ENCODE assay signal across 8 cellular contexts in the genomic region with DNA sequence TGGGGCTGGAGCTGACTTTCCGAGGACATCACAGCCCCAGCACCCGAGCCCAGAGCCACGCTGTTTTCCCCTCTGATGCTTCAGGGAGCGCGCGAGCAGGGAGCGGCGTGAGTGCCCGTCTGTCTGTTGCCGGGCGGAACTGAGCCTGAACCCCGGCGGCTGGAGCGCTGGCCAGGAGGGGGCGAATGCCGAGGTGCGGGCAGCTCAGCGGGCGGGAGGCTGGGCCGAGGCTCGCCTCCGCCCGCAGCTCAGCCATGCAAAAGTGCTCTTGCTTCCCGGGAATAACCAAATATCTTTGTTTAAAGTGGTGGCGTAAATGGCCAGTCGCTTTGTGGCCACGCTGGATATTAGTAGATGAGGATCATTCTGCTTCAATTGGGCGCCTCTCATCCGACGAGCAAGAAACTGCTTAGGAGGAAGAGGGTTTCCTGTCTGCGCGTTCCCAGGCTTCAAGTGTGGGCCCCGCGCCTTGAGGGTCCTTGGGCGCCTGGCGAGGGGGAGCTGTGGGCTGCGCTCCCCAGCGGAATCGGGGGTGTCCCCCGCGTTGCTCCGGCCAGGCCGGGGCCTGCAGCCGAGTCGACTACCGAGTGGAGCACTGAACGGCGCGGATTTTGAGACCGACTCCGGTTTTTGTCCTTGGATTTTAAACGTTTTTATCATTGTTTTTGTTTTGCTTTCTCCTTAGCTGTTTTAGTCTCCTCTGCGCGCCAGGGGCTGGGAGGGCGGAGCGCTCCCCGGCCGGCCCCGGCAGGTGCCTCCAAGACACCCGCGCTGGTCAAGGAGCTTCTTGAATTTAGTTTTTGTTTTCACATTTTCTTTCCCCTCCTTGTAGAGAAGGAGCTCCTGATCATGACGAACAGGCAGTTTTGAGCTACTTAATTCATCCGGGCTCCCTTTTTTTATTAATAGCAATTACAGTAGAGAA. TPM values are rescaled to one million over a fixed set of nuclear protein-coding genes. Genes with fewer than 3 reads are reported as not detected.
A peak's percentile ranks its signal among the peaks of the same experiment; 100 is the strongest.
DNase-seq lines count a peak whose midpoint lies in the region; ATAC-seq, FAIRE-seq and TF ChIP-seq lines count a peak whose summit lies in the region.

No MANE protein-coding gene starts in this region.

- WGBS in H1 (ENCODE audit: extremely low coverage in 1 of 2, insufficient coverage in 1 of 2, insufficient read length in 1 of 2, insufficient replicate concordance in 2 of 2, low coverage in 1 of 2, low lambda C conversion rate in 2 of 2, missing lambda C conversion rate in 1 of 2), 2 experiments: 2% methylated on average over 63 of the region's 63 CpGs; no CpG with 5 or more reads in 1 of the 2 experiments
- 1% methylated on average over 60 to 63 of the region's 63 CpGs for WGBS in pancreas, 2 donors

- H3K4me1 ChIP-seq in H1 (replicated peaks in 1 of 4; ENCODE audit: control insufficient read depth in 3 of 4, insufficient read depth in 4 of 4, low read length in 3 of 4) (peaks cover 0 to 25% (median 14%) of the 10 kb centered on the region in 4 experiments; a peak in 6 of 7 replicates), pancreas (peaks cover 3 to 16% (median 12%) of the 10 kb centered on the region in 3 donors)

- TF ChIP-seq RAD21 in H1 (IDR thresholded peaks at IDR 0.05 in 1 of 2, conservative IDR thresholded peaks at IDR 0.05 in 1 of 2; ENCODE audit: low read depth in 2 of 2, low read length in 2 of 2): peak; percentile 12 to 21; a peak in 2 of 4 replicates

- H3K4me2 ChIP-seq in H1 (ENCODE audit: insufficient read depth in 1 of 2, low read depth in 2 of 2, low read length in 2 of 2): peak overlapping the region; percentile 57 to 78

- H3K14ac ChIP-seq in H1 (ENCODE audit: insufficient read length): no peak overlapping the region

- DNase-seq in 8988T: peak; percentile 97
- DNase-seq in NCI-H524 treated with DMSO at 0.1 percent for 48 hours (lab: John Stamatoyannopoulos, UW): peak; percentile 61
- DNase-seq in H1 (ENCODE audit: low read depth in 1 of 2, low spot score in 2 of 2): peak in 1 of 2 experiments; percentile 80
- peak in 1 of 6 donors; percentile 78 for DNase-seq in pancreas
- DNase-seq in effector CD8-positive, alpha-beta T cell (lab: John Stamatoyannopoulos, UW): no peak
- no peak for DNase-seq in activated CD4-positive, CD25-positive, alpha-beta regulatory T cell (lab: John Stamatoyannopoulos, UW)

- H3K9me3 ChIP-seq in H1 (ENCODE audit: insufficient read depth in 2 of 2, low read depth in 1 of 2, low read length in 1 of 2) (no peaks in the 10 kb centered on the region), pancreas (no peaks in the 10 kb centered on the region)

- no peak overlapping the region for H3K23ac ChIP-seq in H1 (ENCODE audit: insufficient read length)

- no peak overlapping the region for H3K4ac ChIP-seq in H1 (replicated peaks; ENCODE audit: insufficient read length, low read depth, low read length)

- no peak overlapping the region for H2BK120ac ChIP-seq in H1 (replicated peaks; ENCODE audit: low read depth, low read length)

- no peak for FAIRE-seq in H1 (lab: Jason Lieb, UNC)
- no peak for FAIRE-seq in pancreas (lab: Jason Lieb, UNC)

- H3K79me2 ChIP-seq in H1 (ENCODE audit: control insufficient read depth in 1 of 2, insufficient read depth in 2 of 2, low read length in 2 of 2): no peaks in the 10 kb centered on the region

- H3K9ac ChIP-seq in H1 (replicated peaks in 1 of 4; ENCODE audit: extremely low read depth in 1 of 4, low read depth in 3 of 4, low read length in 3 of 4): no peak overlapping the region

- TF ChIP-seq CTCF in GM12873 (IDR thresholded peaks at IDR 0.05; ENCODE audit: insufficient read depth, low read depth, low read length, missing control alignments): peak; percentile 12
- TF ChIP-seq CTCF in H1 (IDR thresholded peaks at IDR 0.05; ENCODE audit: control extremely low read depth in 1 of 3, insufficient read depth in 1 of 3, low read depth in 1 of 3, low read length in 3 of 3): peak in 2 of 3 experiments; percentile 39 to 46; a peak in 3 of 4 replicates
- TF ChIP-seq CTCF in pancreas (IDR thresholded peaks at IDR 0.05): peak in 1 of 4 donors; percentile 15

- peak overlapping the region in 3 of 4 experiments; percentile 11 to 47 (median 23); a peak in 4 of 8 replicates for H3K4me3 ChIP-seq in H1 (ENCODE audit: extremely low read depth in 1 of 4, insufficient read depth in 2 of 4, low read depth in 3 of 4, low read length in 4 of 4)
- H3K4me3 ChIP-seq in pancreas: peak overlapping the region in 2 of 4 donors; percentile 20 to 42

- H2BK12ac ChIP-seq in H1 (ENCODE audit: low read depth, low read length): no peak overlapping the region

- H4K20me1 ChIP-seq in H1 (replicated peaks in 1 of 2; ENCODE audit: control insufficient read depth in 1 of 2, insufficient read depth in 2 of 2, low read length in 2 of 2): peaks cover 31 to 35% of the 10 kb centered on the region in 2 experiments

- peaks cover 10% of the 10 kb centered on the region; the same call in 1 of the 2 replicates for H3K23me2 ChIP-seq in H1 (ENCODE audit: low read depth, low read length)

- TF ChIP-seq POLR2A in H1 (IDR thresholded peaks at IDR 0.05; ENCODE audit: control extremely low read depth in 1 of 2, low read depth in 2 of 2, low read length in 2 of 2): no peak

- H3K27me3 ChIP-seq in H1 (replicated peaks in 1 of 4; ENCODE audit: control insufficient read depth in 3 of 4, extremely low read depth in 1 of 4, insufficient read depth in 3 of 4, low read length in 3 of 4) (peaks cover 94 to 100% (median 98%) of the 10 kb centered on the region in 4 experiments), pancreas (peaks cover 0 to 84% (median 16%) of the 10 kb centered on the region in 4 donors)

- 0 out of 2 replicates have a peak overlapping the region, but pooled peaks have one; percentile 29 for H4K8ac ChIP-seq in H1 (ENCODE audit: extremely low read depth, insufficient read depth, low read length)

- H3K56ac ChIP-seq in H1 (replicated peaks; ENCODE audit: insufficient read length, low read depth, low read length): no peak overlapping the region

- intact Hi-C loops in pancreas (cut with DNase I): no loop called here

- POLR2A ChIA-PET in H1 (lab: Charles Lee; ENCODE audit: partially characterized antibody): interaction anchor here (0.9 to 1.8 kb wide), 7 partner anchors 10 to 146 kb away, joined by 3 to 4 read pairs (median 4); partner anchors contain the start of gene NKX2-8

- H2AK5ac ChIP-seq in H1 (ENCODE audit: low read depth, low read length): no peak overlapping the region

- CTCF ChIA-PET in H1 (lab: Charles Lee; ENCODE audit: partially characterized antibody): interaction anchor here (0.7 to 11.9 kb wide), 25 partner anchors 9 to 1066 kb away, joined by 3 to 395 read pairs (median 15); partner anchors contain the start of genes NKX2-8 and PAX9

- no peak overlapping the region for H4K91ac ChIP-seq in H1 (replicated peaks; ENCODE audit: insufficient read length, low read length)

- ATAC-seq in pancreas: peak in 3 of 4 donors; percentile 63 to 70 (median 65)
- ATAC-seq in GM18870 (IDR thresholded peaks at IDR 0.05; ENCODE audit: unreplicated experiment): no peak

- H3K36me3 ChIP-seq in H1 (ENCODE audit: control insufficient read depth in 2 of 4, insufficient read depth in 4 of 4, low read length in 3 of 4): peaks cover 0 to 14% (median 0%) of the 10 kb centered on the region in 4 experiments; a peak in 1 of 8 replicates
- H3K36me3 ChIP-seq in pancreas: no peaks in the 10 kb centered on the region

- no peak overlapping the region for H2AFZ ChIP-seq in H1 (ENCODE audit: low read length)

- TF ChIP-seq EP300 in H1 (IDR thresholded peaks at IDR 0.05; ENCODE audit: borderline replicate concordance in 1 of 2, low read depth in 2 of 2, low read length in 2 of 2): no peak

- no peak overlapping the region; the same call in 1 of the 2 replicates for H3K18ac ChIP-seq in H1 (ENCODE audit: extremely low read depth, low read length)

- H3K27ac ChIP-seq in H1 (ENCODE audit: low read depth, low read length) (no peak overlapping the region), pancreas (no peak overlapping the region)

- no peaks in the 10 kb centered on the region for H3K79me1 ChIP-seq in H1 (ENCODE audit: low read depth, low read length)

- H2BK15ac ChIP-seq in H1 (ENCODE audit: low read length): no peak overlapping the region

- no peak overlapping the region for H2BK5ac ChIP-seq in H1 (ENCODE audit: low read depth, low read length)

- H4K5ac ChIP-seq in H1 (ENCODE audit: insufficient read length, low read depth, low read length): no peak overlapping the region

- no peak overlapping the region for H2BK20ac ChIP-seq in H1 (ENCODE audit: low read length)

TF ChIP-seq in H1, 55 proteins besides CTCF, POLR2A, EP300 and RAD21 (continues in another document):
- peak; percentile 67; the same call in 1 of the 2 replicates for TF ChIP-seq EGR1 (IDR thresholded peaks at IDR 0.05; ENCODE audit: borderline replicate concordance, low read depth, low read length)
- 0 out of 2 replicates have a peak, but pooled peaks have one; percentile 43 for TF ChIP-seq TCF12 (IDR thresholded peaks at IDR 0.05; ENCODE audit: low read depth, low read length)
- no peak for TF ChIP-seq RXRA (IDR thresholded peaks at IDR 0.05; ENCODE audit: insufficient read depth, low read depth, low read length)
- no peak for TF ChIP-seq RBBP5 (IDR thresholded peaks at IDR 0.05; ENCODE audit: borderline replicate concordance, low read depth, low read length)

RNA-seq across cellular contexts. Expression of gene NKX2-1, which starts 0.8 kb away (rescaled TPM):
- total RNA-seq in H1 (2021; fragmentation: NEBNext Ultra II Directional; extraction: Animal tissue kit (Norgen Biotek cat#: 25700)): not detected in 2 replicates
- polyA plus RNA-seq in H1 (2011; rRNA removed): not detected in 2 replicates
- not detected for polyA plus RNA-seq in H1 (2011; cell fraction: cytosol; rRNA removed)
- not detected for polyA plus RNA-seq in H1 (2011; cell fraction: nucleus; rRNA removed)
- not detected in 4 replicates for polyA plus RNA-seq in H1 (2012, experiment 1 of 2)
- polyA plus RNA-seq in H1 (2012, experiment 2 of 2): not detected
- not detected for polyA plus RNA-seq in H1 (2013, experiment 1 of 2)
- not detected for polyA plus RNA-seq in H1 (2013, experiment 2 of 2)
- polyA minus RNA-seq in H1 (2011; rRNA and poly(A)+ RNA removed): not detected in 2 replicates
- polyA minus RNA-seq in H1 (2011; cell fraction: cytosol; rRNA and poly(A)+ RNA removed): not detected
- polyA minus RNA-seq in H1 (2011; cell fraction: nucleus; rRNA and poly(A)+ RNA removed): not detected
- total RNA-seq in pancreas: under 1 TPM in 1 of 6 donors, not detected in 5; 0.25 TPM
- not detected for polyA plus RNA-seq in pancreas

Comparison
In these comparisons a context has a peak if more than half of its experiments do, and no peak if none do; other contexts are left out.
1. DNase-seq: peak in 8988T (single experiment) and NCI-H524 treated with DMSO at 0.1 percent for 48 hours (single experiment); none in effector CD8-positive, alpha-beta T cell (single experiment) and activated CD4-positive, CD25-positive, alpha-beta regulatory T cell (0 of 4).